ENCODE assay signal across 19 cellular contexts in the genomic region with DNA sequence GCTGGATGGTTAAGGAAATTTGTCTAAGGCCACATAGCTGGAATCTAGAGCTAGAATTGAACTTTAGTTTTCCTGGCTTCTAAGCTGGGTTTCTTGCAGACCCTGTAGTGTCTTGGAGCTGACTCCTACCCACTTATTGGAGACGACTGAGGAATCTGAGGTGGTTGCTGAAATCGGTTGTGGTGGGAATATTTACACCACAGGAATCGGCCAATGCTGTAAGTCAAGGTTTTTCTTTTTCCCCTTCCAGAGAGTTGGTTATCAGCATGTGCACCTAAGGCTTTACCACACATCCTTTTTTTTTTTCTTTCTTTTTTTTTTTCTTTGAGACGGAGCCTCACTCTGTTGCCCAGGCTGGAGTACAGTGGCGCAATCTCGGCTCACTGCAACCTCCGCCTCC. TPM values are rescaled to one million over a fixed set of nuclear protein-coding genes. Genes with fewer than 3 reads are reported as not detected.
DNase-seq lines count a peak whose midpoint lies in the region; ATAC-seq, FAIRE-seq and TF ChIP-seq lines count a peak whose summit lies in the region.
"Had no signal": no experiment of that assay in that cellular context is flagged by ENCODE, and none has a peak within 500 bp of the region (broad histone marks: within the 10 kb centered on the region; RNA-seq: fewer than 3 reads in every experiment).

No MANE protein-coding gene starts in this region.

- no peaks in the 10 kb centered on the region for H3K27me3 ChIP-seq in ascending aorta
- no peaks in the 10 kb centered on the region for H3K27me3 ChIP-seq in tibial nerve
- H3K27me3 ChIP-seq in small intestine (ENCODE audit: control insufficient read depth in 2 of 2, insufficient read depth in 2 of 2, low read length in 2 of 2) = no peaks in the 10 kb centered on the region

- H3K4me3 ChIP-seq in ascending aorta (no peak overlapping the region), tibial nerve (no peak overlapping the region), small intestine (ENCODE audit: low read depth in 1 of 2, low read length in 2 of 2) (no peak overlapping the region)

- ATAC-seq in GM21390 (IDR thresholded peaks at IDR 0.05; ENCODE audit: unreplicated experiment) (no peak), HG03175 (IDR thresholded peaks at IDR 0.05; ENCODE audit: unreplicated experiment) (no peak)
- ATAC-seq: activated naive CD4-positive, alpha-beta T cell treated with anti-CD3 and anti-CD28 coated beads, Interleukin-2, amount 50 U/mL, for 72 hours; activated T-helper 17 cell treated with anti-CD3 and anti-CD28 coated beads, Interleukin-2, amount 50 U/mL, for 72 hours; foreskin keratinocyte; natural killer cell had no signal

- H3K4me1 ChIP-seq in ascending aorta (peaks cover 15 to 39% of the 10 kb centered on the region in 2 donors), tibial nerve (peaks cover 0 to 57% (median 33%) of the 10 kb centered on the region in 4 donors), small intestine (ENCODE audit: control insufficient read depth in 2 of 2, insufficient read depth in 1 of 2, low read depth in 1 of 2, low read length in 1 of 2) (peaks cover 13 to 16% of the 10 kb centered on the region in 2 donors)

- H3K36me3 Mint-ChIP-seq in nephron (ENCODE audit: low read depth) = peaks cover 3% of the 10 kb centered on the region
- H3K36me3 Mint-ChIP-seq: activated naive CD4-positive, alpha-beta T cell treated with anti-CD3 and anti-CD28 coated beads, Interleukin-2, amount 50 U/mL, for 72 hours; CD14-positive monocyte; natural killer cell had no signal

- no peak for TF ChIP-seq CTCF in ascending aorta (IDR thresholded peaks at IDR 0.05)
- TF ChIP-seq CTCF in nephron (IDR thresholded peaks at IDR 0.05; ENCODE audit: unreplicated experiment in 3 of 3) = no peak
- TF ChIP-seq CTCF in tibial nerve (IDR thresholded peaks at IDR 0.05) = no peak

- H3K27ac ChIP-seq in ascending aorta = peak overlapping the region; percentile 85 to 91
- peak overlapping the region; percentile 64 to 87 (median 76) for H3K27ac ChIP-seq in tibial nerve
- no peak overlapping the region for H3K27ac ChIP-seq in small intestine (ENCODE audit: low read depth in 1 of 2, low read length in 1 of 2)
- H3K27ac ChIP-seq: foreskin keratinocyte had no signal

- DNase-seq in KG1 (lab: John Stamatoyannopoulos, UW) = peak; percentile 17
- DNase-seq in ascending aorta (ENCODE audit: low spot score in 2 of 2) = no peak
- no peak for DNase-seq in tibial nerve (ENCODE audit: low spot score in 2 of 2)
- DNase-seq in small intestine = no peak
- DNase-seq: activated CD4-positive, alpha-beta T cell treated with anti-CD3 and anti-CD28 coated beads, Interleukin-2, amount 50 U/mL, for 4 hours; erythroblast; foreskin keratinocyte; H9; natural killer cell; NCI-H2081; NCI-H82; T-helper 9 cell had no signal

- TF ChIP-seq POLR2A in tibial nerve (IDR thresholded peaks at IDR 0.05) = no peak

- intact Hi-C loops in ascending aorta (cut with DNase I) = no loop called here

- H3K9me3 ChIP-seq in ascending aorta (no peaks in the 10 kb centered on the region), tibial nerve (no peaks in the 10 kb centered on the region), small intestine (ENCODE audit: control insufficient read depth, low read depth) (no peaks in the 10 kb centered on the region)

- 93 to 96% methylated on average over 7 of the region's 7 CpGs for WGBS in tibial nerve, 2 donors
- WGBS in small intestine, 3 donors = 93 to 99% (median 95%) methylated on average over 4 to 7 of the region's 7 CpGs

- no peak for FAIRE-seq in small intestine (lab: Jason Lieb, UNC)
- FAIRE-seq: GM12892 had no signal

- H3K9me3 Mint-ChIP-seq in nephron = no peaks in the 10 kb centered on the region
- H3K9me3 Mint-ChIP-seq: activated naive CD4-positive, alpha-beta T cell treated with anti-CD3 and anti-CD28 coated beads, Interleukin-2, amount 50 U/mL, for 72 hours; activated T-helper 17 cell treated with anti-CD3 and anti-CD28 coated beads, Interleukin-2, amount 50 U/mL, for 72 hours; H9; natural killer cell had no signal

- H3K27ac Mint-ChIP-seq in nephron = peak overlapping the region; percentile 91 to 99 (median 95)
- H3K27ac Mint-ChIP-seq: activated T-helper 17 cell treated with anti-CD3 and anti-CD28 coated beads, Interleukin-2, amount 50 U/mL, for 72 hours had no signal

- H3K4me3 Mint-ChIP-seq in nephron = no peak overlapping the region
- H3K4me3 Mint-ChIP-seq: activated T-helper 17 cell treated with anti-CD3 and anti-CD28 coated beads, Interleukin-2, amount 50 U/mL, for 72 hours; natural killer cell had no signal

- no peak for TF ChIP-seq EP300 in tibial nerve (IDR thresholded peaks at IDR 0.05)

- no peaks in the 10 kb centered on the region for H3K36me3 ChIP-seq in ascending aorta
- no peaks in the 10 kb centered on the region for H3K36me3 ChIP-seq in tibial nerve
- no peaks in the 10 kb centered on the region for H3K36me3 ChIP-seq in small intestine (ENCODE audit: control insufficient read depth in 2 of 2, insufficient read depth in 2 of 2, low read length in 2 of 2)

- H3K4me1 Mint-ChIP-seq in nephron = peaks cover 68% of the 10 kb centered on the region
- H3K4me1 Mint-ChIP-seq: activated T-helper 17 cell treated with anti-CD3 and anti-CD28 coated beads, Interleukin-2, amount 50 U/mL, for 72 hours had no signal

- H3K27me3 Mint-ChIP-seq in nephron (ENCODE audit: low read depth) = peaks cover 7% of the 10 kb centered on the region
- H3K27me3 Mint-ChIP-seq: activated T-helper 17 cell treated with anti-CD3 and anti-CD28 coated beads, Interleukin-2, amount 50 U/mL, for 72 hours had no signal

RNA-seq across cellular contexts. Expression of a gene that starts 9.3 kb away (rescaled TPM):
- total RNA-seq in ascending aorta (5.4 TPM), tibial nerve (10 to 100 TPM; 17.3 to 32.1 (median 21.2) TPM)
- polyA plus RNA-seq in small intestine = 1 to 10 TPM; 6.9 to 9.1 (median 7.8) TPM

Comparison
In these comparisons a context has a peak if more than half of its experiments do, and no peak if none do; other contexts are left out.
1. H3K27ac ChIP-seq: peak in ascending aorta (2 of 2) and tibial nerve (4 of 4); none in small intestine (0 of 2).